2 cellular contexts compared by ENCODE assay signal in genomic region chr6:146650799-146651481, GRCh38.
A peak's percentile ranks its signal among the peaks of the same experiment; 100 is the strongest.
TF ChIP-seq lines count a peak whose summit lies in the region.

No MANE protein-coding gene starts in this region.

TF ChIP-seq in GM23338, 12 proteins besides CTCF, POLR2A, EP300 and RAD21 (continued from another document):
- no peak for TF ChIP-seq REST (IDR thresholded peaks at IDR 0.05; ENCODE audit: unreplicated experiment)
- no peak for TF ChIP-seq EZH2phosphoT487 (IDR thresholded peaks at IDR 0.05; ENCODE audit: unreplicated experiment)
- TF ChIP-seq ZNF462 (CRISPR knock-in tag; IDR thresholded peaks at IDR 0.05) = no peak
- no peak for TF ChIP-seq CREB1 (CRISPR knock-in tag; IDR thresholded peaks at IDR 0.05; ENCODE audit: low read depth)
- TF ChIP-seq EZH2 (IDR thresholded peaks at IDR 0.05; ENCODE audit: low read depth, unreplicated experiment) = no peak
- TF ChIP-seq STAT1 (IDR thresholded peaks at IDR 0.05; ENCODE audit: unreplicated experiment) = no peak
- no peak for TF ChIP-seq ETS1 (IDR thresholded peaks at IDR 0.05)
- TF ChIP-seq ZNF114 (CRISPR knock-in tag; IDR thresholded peaks at IDR 0.05) = no peak
TF ChIP-seq in GM23338: peak in this region for 0.

TF ChIP-seq in SK-N-SH, 30 proteins besides CTCF, POLR2A, EP300 and RAD21 (continued from another document):
- no peak for TF ChIP-seq USF2 (IDR thresholded peaks at IDR 0.05; ENCODE audit: borderline replicate concordance, low read depth, low read length)
- peak; percentile 16; the same call in 1 of the 2 replicates for TF ChIP-seq TCF12 (IDR thresholded peaks at IDR 0.05)
- TF ChIP-seq PBX3 (IDR thresholded peaks at IDR 0.05) = no peak
- peak; percentile 91 for TF ChIP-seq RCOR1 (IDR thresholded peaks at IDR 0.05; ENCODE audit: low read length)
- TF ChIP-seq MXI1 (IDR thresholded peaks at IDR 0.05; ENCODE audit: low read depth, low read length) = peak; percentile 26; the same call in 1 of the 2 replicates
TF ChIP-seq in SK-N-SH: peak in this region for 5.
